8 cellular contexts compared by ENCODE assay signal in genomic region chr4:1899149-1900086, GRCh38. TPM values are rescaled to one million over a fixed set of nuclear protein-coding genes. Genes with fewer than 3 reads are reported as not detected.
DNase-seq lines count a peak whose midpoint lies in the region; ATAC-seq and TF ChIP-seq lines count a peak whose summit lies in the region.

No MANE protein-coding gene starts in this region.

- ATAC-seq in HG03571 (IDR thresholded peaks at IDR 0.05; ENCODE audit: unreplicated experiment) (peak; percentile 80), mucosa of descending colon (peak; percentile 95)

- H3K4me1 ChIP-seq in endodermal cell (ENCODE audit: control insufficient read depth, insufficient read depth, low read length): peaks cover 4% of the 10 kb centered on the region
- H3K4me1 ChIP-seq in mucosa of descending colon (ENCODE audit: low read depth): peaks cover 4% of the 10 kb centered on the region

- H3K36me3 Mint-ChIP-seq in endodermal cell (ENCODE audit: low read depth): peaks cover 37% of the 10 kb centered on the region

- 40 to 42% methylated on average over 13 to 15 of the region's 15 CpGs for WGBS in endodermal cell (ENCODE audit: insufficient coverage in 1 of 2, insufficient read length in 1 of 2), 2 experiments

- no peak overlapping the region for H3K4me3 Mint-ChIP-seq in endodermal cell

- intact Hi-C loops in mucosa of descending colon (cut with DNase I, micrococcal nuclease): loop anchor here in 1 of 2 donors (10.0 kb wide), 1 partner anchor 155 kb away; no protein-coding TSS in a partner anchor

- TF ChIP-seq CTCF in BJ (IDR thresholded peaks at IDR 0.05; ENCODE audit: insufficient read depth, low read depth, low read length) (peak; percentile 83), endodermal cell (conservative IDR thresholded peaks at IDR 0.05) (peak; percentile 95), mucosa of descending colon (IDR thresholded peaks at IDR 0.05) (peak; percentile 52)

- no peak overlapping the region for H3K4me3 ChIP-seq in BJ (ENCODE audit: low read depth, low read length)
- no peak overlapping the region for H3K4me3 ChIP-seq in endodermal cell (ENCODE audit: low read length)
- H3K4me3 ChIP-seq in mucosa of descending colon: no peak overlapping the region

- H3K4me1 Mint-ChIP-seq in endodermal cell: peaks cover 10% of the 10 kb centered on the region

- no peaks in the 10 kb centered on the region for H3K27me3 Mint-ChIP-seq in endodermal cell (ENCODE audit: insufficient read depth)

- H3K27ac Mint-ChIP-seq in endodermal cell: peak overlapping the region; percentile 57

- DNase-seq in BJ (ENCODE audit: low read depth) (no peak), GM19240 (ENCODE audit: insufficient read length, low spot score) (peak; percentile 82), NOMO-1 (lab: John Stamatoyannopoulos, UW; ENCODE audit: unreplicated experiment in 2 of 2) (peak; percentile 48 to 71), endodermal cell (peak; percentile 91), mucosa of descending colon (peak; percentile 68 to 82 (median 74))
- peak; percentile 25 to 44 (median 35) for DNase-seq in activated CD8-positive, alpha-beta memory T cell treated with anti-CD3 and anti-CD28 coated beads for 48 hours (ENCODE audit: low read depth in 2 of 3, low spot score in 2 of 3)
- DNase-seq in stimulated activated CD8-positive, alpha-beta memory T cell treated with anti-CD3 and anti-CD28 coated beads, Interleukin-4, amount 100 ng/mL, for 24 hours (ENCODE audit: low read depth): peak; percentile 43

- H3K27ac ChIP-seq in endodermal cell (ENCODE audit: low read depth, low read length): no peak overlapping the region

- H3K9me3 Mint-ChIP-seq in endodermal cell: no peaks in the 10 kb centered on the region

- H3K9ac ChIP-seq in endodermal cell (ENCODE audit: extremely low read depth, low read length, poor library complexity, severe bottlenecking): no peak overlapping the region

- CTCF ChIA-PET in BJ (lab: Yijun Ruan, JAX): interaction anchor here (0.6 to 6.6 kb wide), 46 partner anchors 9 to 169 kb away, joined by 3 to 74 read pairs (median 4); partner anchors contain the start of genes LETM1 and NSD2

- H3K27me3 ChIP-seq in BJ (ENCODE audit: control insufficient read depth, insufficient read depth, low read length): no peaks in the 10 kb centered on the region
- H3K27me3 ChIP-seq in endodermal cell (ENCODE audit: control insufficient read depth, insufficient read depth, low read length, poor library complexity, severe bottlenecking): no peaks in the 10 kb centered on the region

- POLR2A ChIA-PET in BJ (lab: Charles Lee): no interaction called here

- no peaks in the 10 kb centered on the region for H3K9me3 ChIP-seq in endodermal cell (ENCODE audit: control insufficient read depth, low read length)
- no peaks in the 10 kb centered on the region for H3K9me3 ChIP-seq in mucosa of descending colon

- H3K36me3 ChIP-seq in BJ (ENCODE audit: control insufficient read depth, insufficient read depth, low read length): peaks cover 12% of the 10 kb centered on the region
- peaks cover 49% of the 10 kb centered on the region for H3K36me3 ChIP-seq in endodermal cell (ENCODE audit: control insufficient read depth, insufficient read depth, low read length)
- H3K36me3 ChIP-seq in mucosa of descending colon (ENCODE audit: low read depth): no peaks in the 10 kb centered on the region

RNA-seq across cellular contexts. Expression of gene NSD2, which starts 28.2 kb away (rescaled TPM):
- 21.1 and 22.3 TPM in 2 replicates for polyA plus RNA-seq in BJ (2011; rRNA removed)
- polyA minus RNA-seq in BJ (2011; rRNA and poly(A)+ RNA removed): 45.3 and 54.7 TPM in 2 replicates
- total RNA-seq in endodermal cell: 100 to 1,000 TPM; 153 to 208 TPM
- polyA plus RNA-seq in endodermal cell (2013, experiment 1 of 2): 137 TPM
- 132 TPM for polyA plus RNA-seq in endodermal cell (2013, experiment 2 of 2)
- total RNA-seq in mucosa of descending colon: 100 to 1,000 TPM in 1 of 3 donors, 10 to 100 TPM in 2; 82.8 to 114 (median 83.3) TPM

RNA-seq across cellular contexts. Expression of gene LETM1, which starts 43.5 kb away (rescaled TPM):
- polyA plus RNA-seq in BJ (2011; rRNA removed): 13.6 and 17.1 TPM in 2 replicates
- polyA minus RNA-seq in BJ (2011; rRNA and poly(A)+ RNA removed): 35.0 and 35.1 TPM in 2 replicates
- total RNA-seq in endodermal cell (10 to 100 TPM; 45.7 to 52.4 TPM), mucosa of descending colon (100 to 1,000 TPM in 2 of 3 donors, 10 to 100 TPM in 1; 85.5 to 160 (median 133) TPM)
- polyA plus RNA-seq in endodermal cell (2013, experiment 1 of 2): 22.3 TPM
- polyA plus RNA-seq in endodermal cell (2013, experiment 2 of 2): 22.7 TPM
